In the genomic region with DNA sequence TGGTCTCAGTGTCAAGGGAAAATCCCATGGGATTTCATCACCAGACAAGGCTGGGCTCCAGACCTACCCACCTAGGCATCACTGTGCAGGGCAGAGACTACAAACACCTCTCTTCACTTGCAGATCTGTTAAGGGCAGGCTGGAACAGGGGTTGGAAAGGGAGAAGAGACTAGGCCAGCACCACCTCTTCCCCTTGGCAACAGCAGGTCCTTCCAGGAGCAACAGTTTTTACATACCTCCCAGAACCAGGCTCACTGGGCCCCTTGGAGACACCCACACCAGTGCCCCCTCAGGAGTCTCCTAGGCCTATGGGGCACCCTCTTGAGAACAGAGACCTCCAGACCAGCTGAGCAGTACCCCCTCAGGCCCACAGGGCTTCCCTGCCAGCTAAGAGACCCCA, we compare ENCODE assay signal across 1 cellular context.
TF ChIP-seq lines count a peak whose summit lies in the region.

No MANE protein-coding gene starts in this region.

TF ChIP-seq in HCT116, 20 proteins besides CTCF, POLR2A, EP300 and RAD21:
- TF ChIP-seq SP1 (IDR thresholded peaks at IDR 0.05; ENCODE audit: low read depth) (no peak), POLR2AphosphoS5 (IDR thresholded peaks at IDR 0.05; ENCODE audit: low read depth, low read length) (peak; percentile 6; the same call in 1 of the 2 replicates)
